8 cellular contexts compared by ENCODE assay signal in genomic region chr10:21517134-21517982, GRCh38. TPM values are rescaled to one million over a fixed set of nuclear protein-coding genes. Genes with fewer than 3 reads are reported as not detected.
DNase-seq lines count a peak whose midpoint lies in the region; ATAC-seq and TF ChIP-seq lines count a peak whose summit lies in the region.

No MANE protein-coding gene starts in this region.

- H3K36me3 Mint-ChIP-seq in Caco-2 (ENCODE audit: insufficient read depth, unreplicated experiment), result peaks cover 5% of the 10 kb centered on the region

- 1 to 7% methylated on average over 13 to 72 of the region's 72 CpGs for WGBS in testis, 2 donors

- H3K36me3 ChIP-seq in Caco-2 (ENCODE audit: control insufficient read depth, insufficient read depth, low read length) (no peaks in the 10 kb centered on the region), SK-N-MC (ENCODE audit: insufficient read depth, low read length) (no peaks in the 10 kb centered on the region), testis (ENCODE audit: low read depth, missing control alignments) (no peaks in the 10 kb centered on the region)

- TF ChIP-seq POLR2A in testis (IDR thresholded peaks at IDR 0.05), result no peak

- ATAC-seq in GM19043 (IDR thresholded peaks at IDR 0.05; ENCODE audit: low read depth, unreplicated experiment), result peak; percentile 51
- peak; percentile 57 for ATAC-seq in HG03175 (IDR thresholded peaks at IDR 0.05; ENCODE audit: unreplicated experiment)

- CTCF ChIA-PET in Caco-2 (lab: Charles Lee), result interaction anchor here (0.5 to 3.6 kb wide), 5 partner anchors 9 to 342 kb away, joined by 3 to 25 read pairs (median 9); no protein-coding TSS in a partner anchor

- H3K4me3 ChIP-seq in Caco-2 (ENCODE audit: low read depth, low read length), result peak overlapping the region; percentile 71
- H3K4me3 ChIP-seq in SK-N-MC, result peak overlapping the region; percentile 82
- peak overlapping the region; percentile 57 to 70 for H3K4me3 ChIP-seq in testis

- intact Hi-C loops in Caco-2 (cut with micrococcal nuclease; ENCODE audit: unreplicated experiment) (loop anchor here (1.0 to 5.0 kb wide), 4 partner anchors 8 to 435 kb away; partner anchors contain the start of gene SKIDA1), testis (cut with DNase I; ENCODE audit: low total_unique reads) (no loop called here)

- peak overlapping the region; percentile 80 for H3K27ac Mint-ChIP-seq in Caco-2 (ENCODE audit: unreplicated experiment)

- peak; percentile 79 to 88 for DNase-seq in Caco-2
- no peak for DNase-seq in SK-N-MC (ENCODE audit: low read depth, low spot score)
- DNase-seq in ecto neural progenitor cell (ENCODE audit: low spot score), result peak; percentile 77
- DNase-seq in lung microvascular endothelial cell (ENCODE audit: low read depth in 2 of 2), result peak; percentile 48 to 60
- DNase-seq in testis, result peak; percentile 67
- DNase-seq in epidermal melanocyte (ENCODE audit: insufficient read length, low spot score), result no peak

- POLR2A ChIA-PET in Caco-2 (lab: Charles Lee), result interaction anchor here (0.6 to 2.4 kb wide), 6 partner anchors 8 to 42 kb away, joined by 4 to 22 read pairs (median 8); partner anchors contain the start of gene SKIDA1

- H3K9me3 ChIP-seq in Caco-2, result no peaks in the 10 kb centered on the region
- no peaks in the 10 kb centered on the region for H3K9me3 ChIP-seq in SK-N-MC (ENCODE audit: low read depth, low read length)
- H3K9me3 ChIP-seq in testis, result no peaks in the 10 kb centered on the region

- peaks cover 39% of the 10 kb centered on the region for H3K4me1 ChIP-seq in Caco-2
- H3K4me1 ChIP-seq in testis, result peaks cover 27% of the 10 kb centered on the region

- peak overlapping the region; percentile 92 for H3K4me3 Mint-ChIP-seq in Caco-2 (ENCODE audit: unreplicated experiment)

- H3K27me3 ChIP-seq in Caco-2 (replicated peaks; ENCODE audit: control insufficient read depth, insufficient read depth, low read length) (no peaks in the 10 kb centered on the region), testis (no peaks in the 10 kb centered on the region)

- TF ChIP-seq CTCF in Caco-2 (IDR thresholded peaks at IDR 0.05; ENCODE audit: insufficient read depth in 1 of 2, low read depth in 1 of 2, low read length in 1 of 2, severe bottlenecking in 1 of 2, unreplicated experiment in 1 of 2) (no peak), testis (IDR thresholded peaks at IDR 0.05) (no peak)

- TSS peak; percentile 36 for BruUV-seq in Caco-2 (replicated peaks; lab: Mats Ljungman, UMichigan)

- peak overlapping the region; percentile 37 for H3K9ac ChIP-seq in SK-N-MC (ENCODE audit: insufficient read length)

- H3K27me3 Mint-ChIP-seq in Caco-2 (ENCODE audit: insufficient read depth, unreplicated experiment), result no peaks in the 10 kb centered on the region

- H3K9me3 Mint-ChIP-seq in Caco-2 (ENCODE audit: unreplicated experiment), result no peaks in the 10 kb centered on the region

- peaks cover 50% of the 10 kb centered on the region for H3K4me1 Mint-ChIP-seq in Caco-2 (ENCODE audit: low read depth, unreplicated experiment)

- H3K27ac ChIP-seq in SK-N-MC (no peak overlapping the region), testis (peak overlapping the region; percentile 84 to 88)

RNA-seq across cellular contexts. Expression of gene SKIDA1, which starts 8.1 kb away (rescaled TPM):
- 5.7 and 6.3 TPM in 2 replicates for total RNA-seq in Caco-2 (2022)
- total RNA-seq in lung microvascular endothelial cell, result 1.1 and 1.4 TPM in 2 replicates
- 1 to 10 TPM; 6.6 to 6.9 TPM for total RNA-seq in testis
- polyA plus RNA-seq in testis (ENCODE audit: insufficient read depth, low read depth, low replicate concordance), result 4.7 TPM

RNA-seq across cellular contexts. Expression of gene MLLT10, which starts 16.7 kb away (rescaled TPM):
- total RNA-seq in Caco-2 (2022), result 84.3 and 85.3 TPM in 2 replicates
- total RNA-seq in lung microvascular endothelial cell, result 28.1 and 46.6 TPM in 2 replicates
- total RNA-seq in testis, result 100 to 1,000 TPM; 130 to 144 TPM
- polyA plus RNA-seq in testis (ENCODE audit: insufficient read depth, low read depth, low replicate concordance), result 243 TPM

Comparison
In these comparisons a context has a peak if more than half of its experiments do, and no peak if none do; other contexts are left out.
1. DNase-seq: peak in Caco-2 (2 of 2), ecto neural progenitor cell (single experiment), lung microvascular endothelial cell (2 of 2) and testis (single experiment); none in SK-N-MC (single experiment) and epidermal melanocyte (single experiment).
2. Peak in every context shown above with its lines, with median percentiles within 50 percentile points of each other: H3K4me3 ChIP-seq.